ENCODE assay signal across 18 cellular contexts in genomic region chr20:10645205-10645570, GRCh38. TPM values are rescaled to one million over a fixed set of nuclear protein-coding genes. Genes with fewer than 3 reads are reported as not detected.
A peak's percentile ranks its signal among the peaks of the same experiment; 100 is the strongest.
DNase-seq lines count a peak whose midpoint lies in the region; ATAC-seq, FAIRE-seq and TF ChIP-seq lines count a peak whose summit lies in the region.
"Had no signal": no experiment of that assay in that cellular context is flagged by ENCODE, and none has a peak within 500 bp of the region (broad histone marks: within the 10 kb centered on the region; RNA-seq: fewer than 3 reads in every experiment).

No MANE protein-coding gene starts in this region.

- BruUV-seq in HepG2 (replicated peaks; lab: Mats Ljungman, UMichigan): no TSS peak

- H3K4me2 ChIP-seq in HepG2 (ENCODE audit: low read depth, low read length): no peak overlapping the region
- H3K4me2 ChIP-seq: A549 had no signal

- H3K36me3 ChIP-seq in HepG2 (replicated peaks in 1 of 2; ENCODE audit: control insufficient read depth in 1 of 2, insufficient read depth in 2 of 2, low read length in 2 of 2) (peaks cover 87 to 100% of the 10 kb centered on the region in 2 experiments), right lobe of liver (peaks cover 0 to 27% (median 19%) of the 10 kb centered on the region in 4 donors), suprapubic skin (peaks cover 100% of the 10 kb centered on the region)
- no peaks in the 10 kb centered on the region for H3K36me3 ChIP-seq in CD8-positive, alpha-beta T cell (ENCODE audit: insufficient read depth, low read length)

- TF ChIP-seq RAD21 in HepG2 (CRISPR knock-in tag; IDR thresholded peaks at IDR 0.05): no peak

- no peak overlapping the region for H3K27ac ChIP-seq in HepG2 (ENCODE audit: extremely low read length, insufficient read depth, low read length)
- no peak overlapping the region for H3K27ac ChIP-seq in right lobe of liver
- no peak overlapping the region for H3K27ac ChIP-seq in suprapubic skin
- no peak overlapping the region for H3K27ac ChIP-seq in CD8-positive, alpha-beta T cell (ENCODE audit: low read depth, low read length)
- H3K27ac ChIP-seq: A549; BLaER1 treated with 17β-estradiol and CSF1 and Interleukin-3, amounts not matched to agents 10 nM and 100 nM had no signal

- no peak for TF ChIP-seq CTCF in HepG2 (CRISPR knock-in tag; IDR thresholded peaks at IDR 0.05)
- TF ChIP-seq CTCF in right lobe of liver (IDR thresholded peaks at IDR 0.05): no peak
- TF ChIP-seq CTCF in nephron progenitor cell (IDR thresholded peaks at IDR 0.05): no peak
- TF ChIP-seq CTCF in suprapubic skin (IDR thresholded peaks at IDR 0.05): no peak
- no peak for TF ChIP-seq CTCF in CD8-positive, alpha-beta T cell (IDR thresholded peaks at IDR 0.05)

- H3K9ac ChIP-seq in HepG2 (ENCODE audit: insufficient read depth, low read depth, low read length): no peak overlapping the region
- H3K9ac ChIP-seq: BLaER1 treated with 17β-estradiol and CSF1 and Interleukin-3, amounts not matched to agents 10 nM and 100 nM had no signal

- H3K4me1 Mint-ChIP-seq in nephron progenitor cell: peaks cover 65% of the 10 kb centered on the region
- H3K4me1 Mint-ChIP-seq in CD8-positive, alpha-beta T cell (ENCODE audit: low read depth): no peaks in the 10 kb centered on the region

- H2AFZ ChIP-seq in HepG2 (ENCODE audit: low read length): no peak overlapping the region

- FAIRE-seq in HepG2 (lab: Jason Lieb, UNC): no peak
- FAIRE-seq: A549, G401.6 had no signal

- H3K79me2 ChIP-seq in HepG2 (ENCODE audit: insufficient read depth, low read length): no peaks in the 10 kb centered on the region

- no peaks in the 10 kb centered on the region for H3K9me3 Mint-ChIP-seq in nephron progenitor cell
- H3K9me3 Mint-ChIP-seq in CD8-positive, alpha-beta T cell: no peaks in the 10 kb centered on the region

- no peak for TF ChIP-seq POLR2A in HepG2 (IDR thresholded peaks at IDR 0.05; ENCODE audit: insufficient read depth in 1 of 2, low read depth in 2 of 2, low read length in 2 of 2)
- no peak for TF ChIP-seq POLR2A in right lobe of liver (IDR thresholded peaks at IDR 0.05)
- TF ChIP-seq POLR2A in suprapubic skin (IDR thresholded peaks at IDR 0.05): no peak

- in situ Hi-C loops in HepG2 (cut with HindIII; ENCODE audit: extremely low pct_ligation_motif_present, low pct_unique_long_range_greater_than_20kb): loop anchor here (10.0 kb wide), 1 partner anchor 210 kb away; the partner anchor contains the start of genes MKKS and SLX4IP

- POLR2A ChIA-PET in HepG2 (lab: Yijun Ruan, JAX): interaction anchor here (1.3 kb wide), 1 partner anchor 9 kb away, joined by 3 read pairs; no protein-coding TSS in a partner anchor
- POLR2A ChIA-PET in CD8-positive, alpha-beta T cell (lab: Charles Lee): no interaction called here

- CTCF ChIA-PET in HepG2 (lab: Yijun Ruan, JAX; ENCODE audit: low intra/inter-chr PET ratio, low total read pairs): interaction anchor here (1.5 kb wide), 1 partner anchor 176 kb away, joined by 4 read pairs; no protein-coding TSS in a partner anchor
- CTCF ChIA-PET in CD8-positive, alpha-beta T cell (lab: Charles Lee): interaction anchor here (1.0 kb wide), 1 partner anchor 43 kb away, joined by 3 read pairs; no protein-coding TSS in a partner anchor

- no peak overlapping the region for H3K4me3 Mint-ChIP-seq in nephron progenitor cell
- no peak overlapping the region for H3K4me3 Mint-ChIP-seq in CD8-positive, alpha-beta T cell

- DNase-seq in HepG2 (ENCODE audit: low spot score): no peak
- no peak for DNase-seq in right lobe of liver
- DNase-seq in nephron progenitor cell: no peak
- DNase-seq in suprapubic skin (ENCODE audit: low spot score in 2 of 2): peak; percentile 44
- DNase-seq in SW 1271 (lab: John Stamatoyannopoulos, UW): no peak
- DNase-seq in CD8-positive, alpha-beta T cell: no peak
- DNase-seq in NCI-H1436 treated with DMSO at 0.1 percent for 48 hours (lab: John Stamatoyannopoulos, UW): no peak
- DNase-seq: DND-41, GOT3, NCI-H1417, NCI-H2029, NCI-H2171 treated with DMSO at 0.1 percent for 48 hours, NCI-H446 treated with DMSO at 0.1 percent for 48 hours, NCI-H748 treated with DMSO at 0.1 percent for 48 hours, OCI-M1 had no signal

- H3K9me3 ChIP-seq in HepG2 (ENCODE audit: low read length) (no peaks in the 10 kb centered on the region), right lobe of liver (no peaks in the 10 kb centered on the region), suprapubic skin (no peaks in the 10 kb centered on the region)
- H3K9me3 ChIP-seq in CD8-positive, alpha-beta T cell (ENCODE audit: low read length): no peaks in the 10 kb centered on the region
- H3K9me3 ChIP-seq: A549; BLaER1 treated with 17β-estradiol and CSF1 and Interleukin-3, amounts not matched to agents 10 nM and 100 nM had no signal

- peaks cover 99% of the 10 kb centered on the region for H3K36me3 Mint-ChIP-seq in nephron progenitor cell (ENCODE audit: low read depth)
- no peaks in the 10 kb centered on the region for H3K36me3 Mint-ChIP-seq in CD8-positive, alpha-beta T cell

- H3K4me1 ChIP-seq in HepG2 (ENCODE audit: insufficient read depth, low read length) (no peaks in the 10 kb centered on the region), right lobe of liver (no peaks in the 10 kb centered on the region), suprapubic skin (peaks cover 19% of the 10 kb centered on the region)
- no peaks in the 10 kb centered on the region for H3K4me1 ChIP-seq in CD8-positive, alpha-beta T cell (ENCODE audit: insufficient read depth, low read length)

- H4K20me1 ChIP-seq in HepG2 (ENCODE audit: insufficient read depth, low read length): no peaks in the 10 kb centered on the region

- peaks cover 6% of the 10 kb centered on the region for H3K27me3 Mint-ChIP-seq in nephron progenitor cell (ENCODE audit: low read depth, poor library complexity)
- H3K27me3 Mint-ChIP-seq in CD8-positive, alpha-beta T cell (ENCODE audit: low read depth): peaks cover 2% of the 10 kb centered on the region

- H3K27me3 ChIP-seq in HepG2 (ENCODE audit: control insufficient read depth in 1 of 2, insufficient read depth in 2 of 2, low read length in 2 of 2) (no peaks in the 10 kb centered on the region), right lobe of liver (no peaks in the 10 kb centered on the region), suprapubic skin (no peaks in the 10 kb centered on the region)
- no peaks in the 10 kb centered on the region for H3K27me3 ChIP-seq in CD8-positive, alpha-beta T cell (ENCODE audit: insufficient read depth, low read length)

- over 99% methylated on average over 10 of the region's 10 CpGs for WGBS in HepG2 (ENCODE audit: low lambda C conversion rate)
- WGBS in right lobe of liver (ENCODE audit: insufficient coverage, low coverage, low lambda C conversion rate, missing lambda C conversion rate): 72% methylated on average over 2 of the region's 10 CpGs
- WGBS in suprapubic skin: 93% methylated on average over 10 of the region's 10 CpGs

- intact Hi-C loops in HepG2 (cut with micrococcal nuclease; ENCODE audit: unreplicated experiment) (no loop called here), right lobe of liver (cut with DNase I) (no loop called here)
- intact Hi-C loops in CD8-positive, alpha-beta T cell (cut with DNase I, micrococcal nuclease): no loop called here

- no peak for TF ChIP-seq EP300 in HepG2 (IDR thresholded peaks at IDR 0.05; ENCODE audit: low read depth in 2 of 2, low read length in 2 of 2)
- no peak for TF ChIP-seq EP300 in HepG2 (CRISPR knock-in tag; IDR thresholded peaks at IDR 0.05; ENCODE audit: borderline replicate concordance)
- TF ChIP-seq EP300 in suprapubic skin (IDR thresholded peaks at IDR 0.05): no peak

- no peak for ATAC-seq in HepG2
- ATAC-seq in right lobe of liver: no peak
- no peak for ATAC-seq in CD8-positive, alpha-beta T cell
- ATAC-seq: A549 had no signal

- peak overlapping the region; percentile 31 for H3K27ac Mint-ChIP-seq in nephron progenitor cell
- no peak overlapping the region for H3K27ac Mint-ChIP-seq in CD8-positive, alpha-beta T cell

- no peak overlapping the region for H3K4me3 ChIP-seq in HepG2 (replicated peaks in 1 of 3; ENCODE audit: insufficient read depth in 1 of 3, low read depth in 2 of 3, low read length in 3 of 3)
- no peak overlapping the region for H3K4me3 ChIP-seq in right lobe of liver
- no peak overlapping the region for H3K4me3 ChIP-seq in suprapubic skin
- no peak overlapping the region for H3K4me3 ChIP-seq in CD8-positive, alpha-beta T cell (ENCODE audit: low read depth, low read length)
- H3K4me3 ChIP-seq: A549; BLaER1 treated with 17β-estradiol and CSF1 and Interleukin-3, amounts not matched to agents 10 nM and 100 nM had no signal

TF ChIP-seq in HepG2, 621 proteins besides CTCF, POLR2A, EP300 and RAD21 (continues in another document):
- peak; percentile 17 for TF ChIP-seq AGO2 (optimal IDR thresholded peaks at IDR 0.05; ENCODE audit: low read depth, low read length)
- TF ChIP-seq XBP1 (CRISPR knock-in tag; IDR thresholded peaks at IDR 0.05): 0 out of 2 replicates have a peak, but pooled peaks have one; percentile 22
- peak; percentile 75; the same call in 1 of the 2 replicates for TF ChIP-seq ZNF75D (CRISPR knock-in tag; IDR thresholded peaks at IDR 0.05; ENCODE audit: borderline replicate concordance)

RNA-seq across cellular contexts. Expression of gene JAG1, which starts 28.6 kb away (rescaled TPM):
- 18.1 and 56.3 TPM in 2 replicates for total RNA-seq in HepG2 (2016; rRNA removed; fragmentation: Illumina TruSeq; extraction: Trizol)
- 30.6 and 34.3 TPM in 2 replicates for total RNA-seq in HepG2 (2016; cell fraction: cytosol; rRNA removed; fragmentation: Illumina TruSeq; extraction: Trizol; ENCODE audit: low read depth)
- total RNA-seq in HepG2 (2016; cell fraction: insoluble cytoplasmic fraction; rRNA removed; fragmentation: Illumina TruSeq; extraction: Trizol): 15.5 and 55.3 TPM in 2 replicates
- 13.4 and 15.1 TPM in 2 replicates for total RNA-seq in HepG2 (2016; cell fraction: membrane; rRNA removed; fragmentation: Illumina TruSeq; extraction: Trizol)
- total RNA-seq in HepG2 (2016; cell fraction: nucleus; rRNA removed; fragmentation: Illumina TruSeq; extraction: Trizol): 102 and 121 TPM in 2 replicates
- polyA plus RNA-seq in HepG2 (2011; rRNA removed): 43.0 and 47.1 TPM in 2 replicates
- 33.0 and 33.7 TPM in 2 replicates for polyA plus RNA-seq in HepG2 (2011; cell fraction: cytosol; rRNA removed)
- polyA plus RNA-seq in HepG2 (2011; cell fraction: nucleus; rRNA removed): 120 and 155 TPM in 2 replicates
- 35.8 and 54.0 TPM in 2 replicates for polyA plus RNA-seq in HepG2 (2012)
- polyA plus RNA-seq in HepG2 (2016; cell fraction: cytosol; fragmentation: Illumina TruSeq; extraction: Trizol; ENCODE audit: low read depth): 0.86 and 1.3 TPM in 2 replicates
- 9.4 and 10.2 TPM in 2 replicates for polyA plus RNA-seq in HepG2 (2016; cell fraction: insoluble cytoplasmic fraction; fragmentation: Illumina TruSeq; extraction: Trizol; ENCODE audit: low read depth)
- polyA plus RNA-seq in HepG2 (2016; cell fraction: membrane; fragmentation: Illumina TruSeq; extraction: Trizol; ENCODE audit: low read depth): 2.2 and 3.0 TPM in 2 replicates
- polyA plus RNA-seq in HepG2 (2016; cell fraction: nucleus; fragmentation: Illumina TruSeq; extraction: Trizol; ENCODE audit: insufficient read depth, low read depth): 112 and 122 TPM in 2 replicates
- polyA minus RNA-seq in HepG2 (2011; rRNA and poly(A)+ RNA removed; ENCODE audit: low replicate concordance): 8.0 and 192 TPM in 2 replicates
- polyA minus RNA-seq in HepG2 (2011; cell fraction: cytosol; rRNA and poly(A)+ RNA removed): 103 and 108 TPM in 2 replicates
- 248 and 302 TPM in 2 replicates for polyA minus RNA-seq in HepG2 (2011; cell fraction: nucleus; rRNA and poly(A)+ RNA removed)
- total RNA-seq in right lobe of liver: 1 to 10 TPM; 3.1 to 8.5 (median 6.7) TPM
- 100 to 1,000 TPM; 133 to 367 (median 191) TPM for total RNA-seq in suprapubic skin
- under 1 TPM; 0.38 to 0.83 TPM for total RNA-seq in CD8-positive, alpha-beta T cell

Comparison
In these comparisons a context has a peak if more than half of its experiments do, and no peak if none do; other contexts are left out.
1. DNase-seq: peak in suprapubic skin (2 of 2); none in HepG2 (single experiment), right lobe of liver (0 of 3), nephron progenitor cell (single experiment), SW 1271 (0 of 2), CD8-positive, alpha-beta T cell (0 of 7) and NCI-H1436 treated with DMSO at 0.1 percent for 48 hours (single experiment).